ENCODE assay signal across 1 cellular context in the genomic region with DNA sequence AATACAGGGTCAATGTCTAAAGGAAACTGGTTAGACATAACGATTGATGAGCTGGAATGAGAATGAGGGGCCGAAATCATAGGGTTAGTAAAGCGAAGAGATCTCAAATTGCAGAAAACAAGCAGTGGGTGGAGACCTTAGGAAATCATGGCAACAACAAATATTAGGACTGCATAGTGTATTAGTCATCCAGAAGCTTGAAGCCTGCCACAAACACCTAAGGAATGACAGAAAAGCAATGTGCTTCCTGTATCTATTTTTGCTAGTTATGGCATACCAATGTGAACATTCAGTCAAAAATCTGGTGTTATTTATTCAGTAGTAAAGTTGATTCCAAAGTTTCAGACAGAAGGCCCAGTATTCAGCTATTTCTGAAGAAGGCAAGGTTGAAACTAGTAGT.
TF ChIP-seq lines count a peak whose summit lies in the region.

No MANE protein-coding gene starts in this region.

TF ChIP-seq in WTC11, 78 proteins besides CTCF, POLR2A, EP300 and RAD21 (continued from another document):
- TF ChIP-seq ERG (CRISPR knock-in tag; IDR thresholded peaks at IDR 0.05) = no peak
